15 cellular contexts compared by ENCODE assay signal in the genomic region with DNA sequence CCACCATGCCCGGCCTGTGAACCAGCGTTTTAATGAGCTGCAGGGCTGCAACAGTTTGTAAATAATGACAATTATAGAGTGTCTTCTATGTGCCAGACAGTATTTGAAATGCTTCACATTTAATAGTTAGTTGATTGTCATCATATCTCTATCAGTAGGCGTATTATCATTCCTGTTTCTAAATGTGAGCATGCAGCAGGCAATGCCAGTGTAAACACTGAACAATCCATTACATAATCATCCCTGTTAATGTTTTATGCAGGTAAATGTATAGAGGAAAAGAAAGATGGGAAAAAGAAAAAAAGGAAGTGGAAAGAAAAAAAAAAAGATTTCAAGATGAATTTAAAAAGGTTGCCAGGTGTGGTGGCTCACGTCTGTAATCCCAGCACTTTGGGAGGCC. TPM values are rescaled to one million over a fixed set of nuclear protein-coding genes. Genes with fewer than 3 reads are reported as not detected.
DNase-seq lines count a peak whose midpoint lies in the region; ATAC-seq and TF ChIP-seq lines count a peak whose summit lies in the region.
"Had no signal": no experiment of that assay in that cellular context is flagged by ENCODE, and none has a peak within 500 bp of the region (broad histone marks: within the 10 kb centered on the region; RNA-seq: fewer than 3 reads in every experiment).

No MANE protein-coding gene starts in this region.

- H3K4me1 ChIP-seq in H9 (ENCODE audit: insufficient read depth, low read length): 0 out of 2 replicates have a peak, but pooled peaks cover under 1% of the 10 kb centered on the region

- no peak overlapping the region for H3K9ac ChIP-seq in H9 (ENCODE audit: extremely low read depth, insufficient read length, low read length)
- H3K9ac ChIP-seq: BLaER1 treated with 17β-estradiol and CSF1 and Interleukin-3, amounts not matched to agents 10 nM and 100 nM had no signal

- H3K4me1 Mint-ChIP-seq in H9 (0 out of 4 replicates have a peak, but pooled peaks cover 3 to 5% of the 10 kb centered on the region in 2 experiments), memory B cell (peaks cover 31% of the 10 kb centered on the region)
- H3K4me1 Mint-ChIP-seq in effector memory CD8-positive, alpha-beta T cell (ENCODE audit: low read depth in 2 of 2): peaks cover 18 to 26% of the 10 kb centered on the region in 2 donors

- no peak overlapping the region for H3K56ac ChIP-seq in H9 (ENCODE audit: insufficient read length, low read depth, low read length)

- no peak overlapping the region for H4K91ac ChIP-seq in H9 (ENCODE audit: insufficient read length, low read depth, low read length)

- H3K27me3 ChIP-seq in H9 (ENCODE audit: insufficient read depth, low read length): no peaks in the 10 kb centered on the region
- H3K27me3 ChIP-seq: BLaER1 treated with 17β-estradiol and CSF1 and Interleukin-3, amounts not matched to agents 10 nM and 100 nM had no signal

- peak overlapping the region in 2 of 3 experiments; percentile 47 to 68; a peak in 2 of 7 replicates for H3K27ac Mint-ChIP-seq in H9
- H3K27ac Mint-ChIP-seq in effector memory CD8-positive, alpha-beta T cell: peak overlapping the region; percentile 5 to 79
- H3K27ac Mint-ChIP-seq in memory B cell: peak overlapping the region; percentile 31
- H3K27ac Mint-ChIP-seq: GM23338 had no signal

- no peak overlapping the region for H3K4ac ChIP-seq in H9 (ENCODE audit: low read depth, low read length)

- H3K14ac ChIP-seq in H9 (ENCODE audit: insufficient read depth, low read length): no peak overlapping the region

- no peak overlapping the region for H3K18ac ChIP-seq in H9 (ENCODE audit: insufficient read length, low read depth, low read length)

- H3K9me3 Mint-ChIP-seq in H9: peaks cover 0 to 13% of the 10 kb centered on the region in 2 experiments; a peak in 3 of 5 replicates
- H3K9me3 Mint-ChIP-seq in effector memory CD8-positive, alpha-beta T cell: peaks cover 0 to 7% of the 10 kb centered on the region in 2 donors
- peaks cover 3% of the 10 kb centered on the region for H3K9me3 Mint-ChIP-seq in memory B cell

- no peaks in the 10 kb centered on the region for H3K23me2 ChIP-seq in H9 (ENCODE audit: insufficient read length, low read depth, low read length, poor library complexity, severe bottlenecking)

- no peak overlapping the region for H3K4me3 Mint-ChIP-seq in H9
- no peak overlapping the region for H3K4me3 Mint-ChIP-seq in effector memory CD8-positive, alpha-beta T cell
- no peak overlapping the region for H3K4me3 Mint-ChIP-seq in memory B cell
- H3K4me3 Mint-ChIP-seq: CD4-positive, CD25-positive, alpha-beta regulatory T cell; GM23338 had no signal

- H4K8ac ChIP-seq in H9 (replicated peaks; ENCODE audit: insufficient read length, low read depth, low read length): no peak overlapping the region

- no peak overlapping the region for H3T11ph ChIP-seq in H9 (ENCODE audit: low read length)

- DNase-seq in Ammon's horn (ENCODE audit: low spot score) (peak; percentile 15), H9 (no peak), memory B cell (ENCODE audit: low spot score in 2 of 2) (no peak), A172 (ENCODE audit: low spot score) (no peak), LoVo (ENCODE audit: low spot score) (no peak)
- no peak for DNase-seq in effector memory CD8-positive, alpha-beta T cell
- DNase-seq: AML-193; Calu3; CD4-positive, CD25-positive, alpha-beta regulatory T cell; DMS 273 treated with DMSO at 0.1 percent for 48 hours; H7 had no signal

- no peaks in the 10 kb centered on the region for H4K20me1 ChIP-seq in H9 (ENCODE audit: control insufficient read depth, insufficient read depth, insufficient read length)

- no peak for TF ChIP-seq CTCF in H9 (conservative IDR thresholded peaks at IDR 0.05)

- peaks cover 41 to 54% (median 45%) of the 10 kb centered on the region in 3 experiments for H3K36me3 Mint-ChIP-seq in H9 (ENCODE audit: insufficient read depth in 1 of 3, low read depth in 3 of 3)
- H3K36me3 Mint-ChIP-seq in effector memory CD8-positive, alpha-beta T cell (ENCODE audit: insufficient read depth): peaks cover 14% of the 10 kb centered on the region
- H3K36me3 Mint-ChIP-seq in memory B cell: peaks cover 37% of the 10 kb centered on the region

- no peaks in the 10 kb centered on the region for H3K9me3 ChIP-seq in H9 (ENCODE audit: control insufficient read depth, low read depth, low read length)

- H3K27ac ChIP-seq in H9 (ENCODE audit: insufficient read length, low read depth, low read length): no peak overlapping the region
- H3K27ac ChIP-seq: BLaER1 treated with 17β-estradiol and CSF1 and Interleukin-3, amounts not matched to agents 10 nM and 100 nM had no signal

- no peak overlapping the region for H3K4me2 ChIP-seq in H9 (ENCODE audit: insufficient read depth, insufficient read length, low read length)
- H3K4me2 ChIP-seq: GM23338 had no signal

- H3K23ac ChIP-seq in H9 (ENCODE audit: insufficient read length, low read depth, low read length): no peak overlapping the region

- H2BK12ac ChIP-seq in H9 (ENCODE audit: insufficient read length, low read depth, low read length): no peak overlapping the region

- no peak overlapping the region for H2AK5ac ChIP-seq in H9 (ENCODE audit: insufficient read length, low read length)

- H3K79me2 ChIP-seq in H9 (ENCODE audit: insufficient read depth, low read length): peaks cover under 1% of the 10 kb centered on the region; the same call in 1 of the 2 replicates

- no peak overlapping the region for H4K5ac ChIP-seq in H9 (ENCODE audit: insufficient read length, low read depth, low read length)

- no peak overlapping the region for H2BK120ac ChIP-seq in H9 (ENCODE audit: low read depth, low read length, poor library complexity, severe bottlenecking)

- no peak overlapping the region for H2BK15ac ChIP-seq in H9 (ENCODE audit: low read depth, low read length)

- H2BK20ac ChIP-seq in H9 (ENCODE audit: low read depth, low read length, poor library complexity, severe bottlenecking): no peak overlapping the region

- no peak overlapping the region for H2BK5ac ChIP-seq in H9 (ENCODE audit: insufficient read length, low read length)

- H3K27me3 Mint-ChIP-seq in H9 (ENCODE audit: low read depth) (no peaks in the 10 kb centered on the region; the same call in 1 of the 2 replicates), memory B cell (no peaks in the 10 kb centered on the region)
- H3K27me3 Mint-ChIP-seq in effector memory CD8-positive, alpha-beta T cell: no peaks in the 10 kb centered on the region
- H3K27me3 Mint-ChIP-seq: CD4-positive, CD25-positive, alpha-beta regulatory T cell had no signal

- ATAC-seq in effector memory CD8-positive, alpha-beta T cell (replicated peaks): no peak
- ATAC-seq in memory B cell (ENCODE audit: low read depth): no peak
- ATAC-seq in HG03025 (IDR thresholded peaks at IDR 0.05; ENCODE audit: low FRiP score, unreplicated experiment): no peak
- ATAC-seq in GM21526 (IDR thresholded peaks at IDR 0.05; ENCODE audit: low FRiP score, unreplicated experiment): no peak
- ATAC-seq: GM23338 had no signal

- no peaks in the 10 kb centered on the region for H3K79me1 ChIP-seq in H9 (ENCODE audit: insufficient read depth, low read depth, low read length, poor library complexity, severe bottlenecking)

- H2AFZ ChIP-seq in H9 (ENCODE audit: low read length): no peak overlapping the region
- H2AFZ ChIP-seq: GM23338 had no signal

- no CpG with 5 or more reads among the region's 4 CpGs for WGBS in H9 (ENCODE audit: extremely low coverage, insufficient read length, low lambda C conversion rate)

RNA-seq across cellular contexts. Expression of a gene that starts 52.3 kb away (rescaled TPM):
- total RNA-seq in H9 (2021): 67.7 and 68.3 TPM in 2 replicates
- total RNA-seq in A172 (2014; rRNA removed; shearing (Covaris generic)): 10.8 and 14.5 TPM in 2 replicates
